Comparison of ENCODE assay signal across 7 cellular contexts in the genomic region with DNA sequence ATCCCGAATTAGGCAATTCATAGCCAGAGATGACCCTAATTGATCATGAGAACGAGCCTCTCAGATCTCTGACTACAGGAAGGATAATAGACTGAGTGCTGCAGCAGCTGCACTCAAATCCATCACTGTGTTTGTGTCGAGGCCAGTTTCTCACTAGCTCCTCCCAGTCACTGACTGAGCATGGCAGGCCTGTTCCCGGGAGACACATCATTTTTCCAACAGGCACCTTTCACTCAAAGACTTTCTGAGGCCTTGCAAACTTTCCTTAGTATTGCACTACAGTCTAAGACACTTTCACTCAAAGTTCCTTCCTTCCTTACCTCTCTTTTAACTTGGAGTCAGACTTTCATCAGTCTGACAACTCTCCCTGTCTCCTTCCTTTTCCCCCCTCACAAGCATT. TPM values are rescaled to one million over a fixed set of nuclear protein-coding genes. Genes with fewer than 3 reads are reported as not detected.
DNase-seq lines count a peak whose midpoint lies in the region; FAIRE-seq and TF ChIP-seq lines count a peak whose summit lies in the region.

No MANE protein-coding gene starts in this region.

- POLR2A ChIA-PET in CD8-positive, alpha-beta memory T cell (lab: Charles Lee), result no interaction called here
- POLR2A ChIA-PET in HEK293T (lab: Yijun Ruan, JAX), result interaction anchor here (0.5 to 0.9 kb wide), 2 partner anchors 14 to 17 kb away, joined by 3 to 4 read pairs; partner anchors contain the start of gene SOS1

- no peaks in the 10 kb centered on the region for H3K9me3 ChIP-seq in CD8-positive, alpha-beta memory T cell (ENCODE audit: low read length)

- no peak for FAIRE-seq in GM19239 (lab: Jason Lieb, UNC)

- H3K27ac Mint-ChIP-seq in CD8-positive, alpha-beta memory T cell, result peak overlapping the region; percentile 12 to 85 (median 62)
- H3K27ac Mint-ChIP-seq in activated T-helper 1 cell treated with anti-CD3 and anti-CD28 coated beads, Interleukin-12 subunit alpha, Interleukin-12 subunit beta, Interleukin-2, Interleukin-4 antibody, amounts not matched to agents 30 ng/mL and 10 ng/mL and 1 ng/mL, durations not matched to agents 14 hours and 24 hours and 36 hours, result peak overlapping the region; percentile 84

- H3K4me1 Mint-ChIP-seq in CD8-positive, alpha-beta memory T cell, result peaks cover 58 to 92% (median 84%) of the 10 kb centered on the region in 3 donors
- H3K4me1 Mint-ChIP-seq in activated T-helper 1 cell treated with anti-CD3 and anti-CD28 coated beads, Interleukin-12 subunit alpha, Interleukin-12 subunit beta, Interleukin-2, Interleukin-4 antibody, amounts not matched to agents 30 ng/mL and 10 ng/mL and 1 ng/mL, durations not matched to agents 14 hours and 24 hours and 36 hours (ENCODE audit: low read depth), result peaks cover 65% of the 10 kb centered on the region

- H3K27me3 ChIP-seq in CD8-positive, alpha-beta memory T cell (ENCODE audit: insufficient read depth, low read length, poor library complexity, severe bottlenecking), result no peaks in the 10 kb centered on the region

- H3K27ac ChIP-seq in CD8-positive, alpha-beta memory T cell (ENCODE audit: low read depth, low read length), result no peak overlapping the region

- no peak for DNase-seq in CD8-positive, alpha-beta memory T cell
- DNase-seq in HEK293T (ENCODE audit: extremely low spot score) (no peak), myocyte (ENCODE audit: low read depth) (peak; percentile 72), GM19239 (ENCODE audit: insufficient read length, low spot score) (no peak), HT-29 (ENCODE audit: low spot score) (no peak), amniotic stem cell (lab: John Stamatoyannopoulos, UW) (no peak)
- DNase-seq in activated T-helper 1 cell treated with anti-CD3 and anti-CD28 coated beads, Interleukin-12 subunit alpha, Interleukin-12 subunit beta, Interleukin-2, Interleukin-4 antibody, amounts not matched to agents 30 ng/mL and 10 ng/mL and 1 ng/mL, durations not matched to agents 14 hours and 24 hours and 36 hours (ENCODE audit: low spot score), result no peak

- peaks cover 0 to 22% (median 7%) of the 10 kb centered on the region in 3 donors for H3K36me3 Mint-ChIP-seq in CD8-positive, alpha-beta memory T cell
- H3K36me3 Mint-ChIP-seq in activated T-helper 1 cell treated with anti-CD3 and anti-CD28 coated beads, Interleukin-12 subunit alpha, Interleukin-12 subunit beta, Interleukin-2, Interleukin-4 antibody, amounts not matched to agents 30 ng/mL and 10 ng/mL and 1 ng/mL, durations not matched to agents 14 hours and 24 hours and 36 hours (ENCODE audit: low read depth), result peaks cover 30% of the 10 kb centered on the region

- H3K4me1 ChIP-seq in CD8-positive, alpha-beta memory T cell (ENCODE audit: insufficient read depth, low read length), result peaks cover 32% of the 10 kb centered on the region

- no peaks in the 10 kb centered on the region for H3K36me3 ChIP-seq in CD8-positive, alpha-beta memory T cell (ENCODE audit: insufficient read depth, low read length)

- H3K27me3 Mint-ChIP-seq in CD8-positive, alpha-beta memory T cell, result no peaks in the 10 kb centered on the region
- H3K27me3 Mint-ChIP-seq in activated T-helper 1 cell treated with anti-CD3 and anti-CD28 coated beads, Interleukin-12 subunit alpha, Interleukin-12 subunit beta, Interleukin-2, Interleukin-4 antibody, amounts not matched to agents 30 ng/mL and 10 ng/mL and 1 ng/mL, durations not matched to agents 14 hours and 24 hours and 36 hours (ENCODE audit: insufficient read depth), result no peaks in the 10 kb centered on the region

- no peaks in the 10 kb centered on the region for H3K9me3 Mint-ChIP-seq in CD8-positive, alpha-beta memory T cell
- H3K9me3 Mint-ChIP-seq in activated T-helper 1 cell treated with anti-CD3 and anti-CD28 coated beads, Interleukin-12 subunit alpha, Interleukin-12 subunit beta, Interleukin-2, Interleukin-4 antibody, amounts not matched to agents 30 ng/mL and 10 ng/mL and 1 ng/mL, durations not matched to agents 14 hours and 24 hours and 36 hours, result no peaks in the 10 kb centered on the region

- intact Hi-C loops in activated T-helper 1 cell treated with anti-CD3 and anti-CD28 coated beads, Interleukin-12 subunit alpha, Interleukin-12 subunit beta, Interleukin-2, Interleukin-4 antibody, amounts not matched to agents 30 ng/mL and 10 ng/mL and 1 ng/mL, durations not matched to agents 14 hours and 24 hours and 36 hours (cut with micrococcal nuclease), result loop anchor here (1.0 to 10.0 kb wide), 2 partner anchors 9 to 632 kb away; no protein-coding TSS in a partner anchor

- no peak overlapping the region for H3K4me3 ChIP-seq in CD8-positive, alpha-beta memory T cell (ENCODE audit: low read length)

- peak overlapping the region in 2 of 7 donors; percentile 8 to 9 for H3K4me3 Mint-ChIP-seq in CD8-positive, alpha-beta memory T cell
- no peak overlapping the region for H3K4me3 Mint-ChIP-seq in activated T-helper 1 cell treated with anti-CD3 and anti-CD28 coated beads, Interleukin-12 subunit alpha, Interleukin-12 subunit beta, Interleukin-2, Interleukin-4 antibody, amounts not matched to agents 30 ng/mL and 10 ng/mL and 1 ng/mL, durations not matched to agents 14 hours and 24 hours and 36 hours

- CTCF ChIA-PET in CD8-positive, alpha-beta memory T cell (lab: Charles Lee), result interaction anchor here (1.0 to 2.0 kb wide), 2 partner anchors 14 to 122 kb away, joined by 3 to 5 read pairs; partner anchors contain the start of gene SOS1
- CTCF ChIA-PET in HEK293T (lab: Yijun Ruan, JAX), result no interaction called here

TF ChIP-seq in HEK293T, 16 proteins besides CTCF, POLR2A, EP300 and RAD21:
- TF ChIP-seq FOXM1 (IDR thresholded peaks at IDR 0.05; ENCODE audit: borderline replicate concordance) (no peak), FOXK2 (IDR thresholded peaks at IDR 0.05) (no peak), FOXA1 (IDR thresholded peaks at IDR 0.05) (no peak), BHLHE40 (IDR thresholded peaks at IDR 0.05; ENCODE audit: borderline replicate concordance) (no peak), CTBP1 (IDR thresholded peaks at IDR 0.05; ENCODE audit: borderline replicate concordance) (no peak), NFRKB (IDR thresholded peaks at IDR 0.05) (no peak), SP1 (IDR thresholded peaks at IDR 0.05) (no peak)
- TF ChIP-seq, protein P1, sequence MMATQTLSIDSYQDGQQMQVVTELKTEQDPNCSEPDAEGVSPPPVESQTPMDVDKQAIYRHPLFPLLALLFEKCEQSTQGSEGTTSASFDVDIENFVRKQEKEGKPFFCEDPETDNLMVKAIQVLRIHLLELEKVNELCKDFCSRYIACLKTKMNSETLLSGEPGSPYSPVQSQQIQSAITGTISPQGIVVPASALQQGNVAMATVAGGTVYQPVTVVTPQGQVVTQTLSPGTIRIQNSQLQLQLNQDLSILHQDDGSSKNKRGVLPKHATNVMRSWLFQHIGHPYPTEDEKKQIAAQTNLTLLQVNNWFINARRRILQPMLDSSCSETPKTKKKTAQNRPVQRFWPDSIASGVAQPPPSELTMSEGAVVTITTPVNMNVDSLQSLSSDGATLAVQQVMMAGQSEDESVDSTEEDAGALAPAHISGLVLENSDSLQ (IDR thresholded peaks at IDR 0.05), result peak; percentile 74

RNA-seq across cellular contexts. Expression of gene SOS1, which starts 13.7 kb away (rescaled TPM):
- total RNA-seq in CD8-positive, alpha-beta memory T cell, result 10 to 100 TPM; 72.6 to 75.9 TPM
- 14.5 TPM for polyA plus RNA-seq in CD8-positive, alpha-beta memory T cell
- 55.1 and 61.0 TPM in 2 replicates for total RNA-seq in activated T-helper 1 cell treated with anti-CD3 and anti-CD28 coated beads, Interleukin-12 subunit alpha, Interleukin-12 subunit beta, Interleukin-2, Interleukin-4 antibody, amounts not matched to agents 30 ng/mL and 10 ng/mL and 1 ng/mL, durations not matched to agents 14 hours and 24 hours and 36 hours
- total RNA-seq in myocyte, result 22.4 and 23.7 TPM in 2 replicates
- 8.4 TPM for polyA plus RNA-seq in myocyte (2012)
- total RNA-seq in HT-29 (2014; rRNA removed; shearing (Covaris generic)), result 4.8 and 11.5 TPM in 2 replicates
